ENCODE assay signal across 13 cellular contexts in the genomic region with DNA sequence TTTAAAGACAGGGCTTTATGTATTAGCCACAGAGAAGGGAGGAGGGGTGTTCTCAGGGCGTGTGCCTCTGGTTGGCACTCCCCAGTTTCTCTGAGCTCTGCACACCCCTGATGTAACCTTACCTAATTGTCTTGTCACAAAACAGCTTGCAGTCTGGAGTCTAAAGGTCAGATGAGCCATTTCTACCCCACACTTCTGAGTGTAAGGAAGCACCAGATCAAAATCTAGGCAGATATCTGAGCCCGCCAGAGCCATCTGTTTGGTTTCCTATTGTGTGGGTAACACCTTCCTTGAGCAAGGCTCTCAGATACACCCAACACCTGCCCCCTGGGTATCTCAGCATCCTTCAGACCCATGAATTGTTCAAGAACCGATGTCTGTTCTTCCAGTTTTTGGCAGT. TPM values are rescaled to one million over a fixed set of nuclear protein-coding genes. Genes with fewer than 3 reads are reported as not detected.
DNase-seq lines count a peak whose midpoint lies in the region.
"Had no signal": no experiment of that assay in that cellular context is flagged by ENCODE, and none has a peak within 500 bp of the region (broad histone marks: within the 10 kb centered on the region; RNA-seq: fewer than 3 reads in every experiment).

No MANE protein-coding gene starts in this region.

- H3K36me3 ChIP-seq in thymus (ENCODE audit: control insufficient read depth, insufficient read depth) = no peaks in the 10 kb centered on the region
- H3K36me3 ChIP-seq: BLaER1, heart left ventricle had no signal

- H3K27ac Mint-ChIP-seq in activated naive CD4-positive, alpha-beta T cell treated with anti-CD3 and anti-CD28 coated beads, Interleukin-2, amount 10 ng/mL, durations not matched to agents 7 days and 5 days = no peak overlapping the region
- peak overlapping the region; percentile 77 for H3K27ac Mint-ChIP-seq in activated CD4-positive, alpha-beta T cell treated with anti-CD3 and anti-CD28 coated beads, Interleukin-2, amount 10 ng/mL, durations not matched to agents 7 days and 5 days
- H3K27ac Mint-ChIP-seq in immature natural killer cell = peak overlapping the region in 1 of 6 donors; percentile 22

- no peaks in the 10 kb centered on the region for H3K9me3 ChIP-seq in thymus (ENCODE audit: control insufficient read depth)
- H3K9me3 ChIP-seq: BLaER1, heart left ventricle had no signal

- DNase-seq in activated naive CD4-positive, alpha-beta T cell treated with Interleukin-2 at 50 U/mL for 16 hours = peak; percentile 37
- DNase-seq in activated naive CD4-positive, alpha-beta T cell treated with anti-CD3 and anti-CD28 coated beads, Interleukin-2, amount 10 ng/mL, durations not matched to agents 7 days and 5 days = no peak
- peak; percentile 16 for DNase-seq in activated CD4-positive, alpha-beta T cell treated with anti-CD3 and anti-CD28 coated beads, Interleukin-2, amount 10 ng/mL, durations not matched to agents 7 days and 5 days
- peak; percentile 38 to 42 (median 40) for DNase-seq in immature natural killer cell
- DNase-seq in iPS-NIHi11 (ENCODE audit: low spot score) = no peak
- no peak for DNase-seq in AG08395 (ENCODE audit: low spot score)
- no peak for DNase-seq in ureter (ENCODE audit: low spot score)
- DNase-seq: heart left ventricle, IMR-90, NCI-H774 had no signal

- CTCF ChIA-PET in activated naive CD4-positive, alpha-beta T cell treated with anti-CD3 and anti-CD28 coated beads, Interleukin-2, amount 10 ng/mL, durations not matched to agents 7 days and 5 days (lab: Charles Lee) = interaction anchor here (0.7 to 1.3 kb wide), 2 partner anchors 90 to 162 kb away, joined by 3 read pairs; no protein-coding TSS in a partner anchor
- CTCF ChIA-PET in activated CD4-positive, alpha-beta T cell treated with anti-CD3 and anti-CD28 coated beads, Interleukin-2, amount 10 ng/mL, durations not matched to agents 7 days and 5 days (lab: Charles Lee) = interaction anchor here (0.7 to 0.9 kb wide), 2 partner anchors 12 to 20 kb away, joined by 3 read pairs; no protein-coding TSS in a partner anchor

- WGBS in thymus = 23% methylated on average over 3 of the region's 3 CpGs

- peaks cover 24% of the 10 kb centered on the region for H3K4me1 ChIP-seq in thymus (ENCODE audit: control insufficient read depth, insufficient read depth, low read length)
- H3K4me1 ChIP-seq: heart left ventricle had no signal

- H3K27me3 ChIP-seq in thymus (ENCODE audit: control insufficient read depth, insufficient read depth) = no peaks in the 10 kb centered on the region
- H3K27me3 ChIP-seq: BLaER1 had no signal

- H3K4me1 Mint-ChIP-seq in activated naive CD4-positive, alpha-beta T cell treated with anti-CD3 and anti-CD28 coated beads, Interleukin-2, amount 10 ng/mL, durations not matched to agents 7 days and 5 days = peaks cover 39% of the 10 kb centered on the region
- H3K4me1 Mint-ChIP-seq in activated CD4-positive, alpha-beta T cell treated with anti-CD3 and anti-CD28 coated beads, Interleukin-2, amount 10 ng/mL, durations not matched to agents 7 days and 5 days = peaks cover 44% of the 10 kb centered on the region
- H3K4me1 Mint-ChIP-seq in immature natural killer cell = peaks cover 10 to 11% of the 10 kb centered on the region in 2 donors

- no peak overlapping the region for H3K4me3 ChIP-seq in thymus (ENCODE audit: low read length)
- H3K4me3 ChIP-seq: BLaER1, heart left ventricle had no signal

- H3K36me3 Mint-ChIP-seq in activated naive CD4-positive, alpha-beta T cell treated with anti-CD3 and anti-CD28 coated beads, Interleukin-2, amount 10 ng/mL, durations not matched to agents 7 days and 5 days = no peaks in the 10 kb centered on the region
- no peaks in the 10 kb centered on the region for H3K36me3 Mint-ChIP-seq in activated CD4-positive, alpha-beta T cell treated with anti-CD3 and anti-CD28 coated beads, Interleukin-2, amount 10 ng/mL, durations not matched to agents 7 days and 5 days (ENCODE audit: low read depth)
- no peaks in the 10 kb centered on the region for H3K36me3 Mint-ChIP-seq in immature natural killer cell

- H3K9me3 Mint-ChIP-seq in activated naive CD4-positive, alpha-beta T cell treated with anti-CD3 and anti-CD28 coated beads, Interleukin-2, amount 10 ng/mL, durations not matched to agents 7 days and 5 days = no peaks in the 10 kb centered on the region
- H3K9me3 Mint-ChIP-seq in activated CD4-positive, alpha-beta T cell treated with anti-CD3 and anti-CD28 coated beads, Interleukin-2, amount 10 ng/mL, durations not matched to agents 7 days and 5 days = no peaks in the 10 kb centered on the region
- no peaks in the 10 kb centered on the region for H3K9me3 Mint-ChIP-seq in immature natural killer cell
- H3K9me3 Mint-ChIP-seq: neural crest cell had no signal

- POLR2A ChIA-PET in activated CD4-positive, alpha-beta T cell treated with anti-CD3 and anti-CD28 coated beads, Interleukin-2, amount 10 ng/mL, durations not matched to agents 7 days and 5 days (lab: Charles Lee) = no interaction called here

- peak overlapping the region; percentile 70 for H3K27ac ChIP-seq in thymus (ENCODE audit: low read depth)
- H3K27ac ChIP-seq: BLaER1, heart left ventricle had no signal

- no peak overlapping the region for H3K4me3 Mint-ChIP-seq in activated naive CD4-positive, alpha-beta T cell treated with anti-CD3 and anti-CD28 coated beads, Interleukin-2, amount 10 ng/mL, durations not matched to agents 7 days and 5 days
- no peak overlapping the region for H3K4me3 Mint-ChIP-seq in activated CD4-positive, alpha-beta T cell treated with anti-CD3 and anti-CD28 coated beads, Interleukin-2, amount 10 ng/mL, durations not matched to agents 7 days and 5 days
- peak overlapping the region in 3 of 5 donors; percentile 18 to 58 (median 19) for H3K4me3 Mint-ChIP-seq in immature natural killer cell
- H3K4me3 Mint-ChIP-seq: neural crest cell had no signal

- no peaks in the 10 kb centered on the region for H3K27me3 Mint-ChIP-seq in activated naive CD4-positive, alpha-beta T cell treated with anti-CD3 and anti-CD28 coated beads, Interleukin-2, amount 10 ng/mL, durations not matched to agents 7 days and 5 days
- no peaks in the 10 kb centered on the region for H3K27me3 Mint-ChIP-seq in activated CD4-positive, alpha-beta T cell treated with anti-CD3 and anti-CD28 coated beads, Interleukin-2, amount 10 ng/mL, durations not matched to agents 7 days and 5 days
- H3K27me3 Mint-ChIP-seq in immature natural killer cell (ENCODE audit: low read depth in 3 of 3) = peaks cover 3 to 8% (median 5%) of the 10 kb centered on the region in 3 donors

RNA-seq across cellular contexts. Expression of a gene that starts 15.5 kb away (rescaled TPM):
- total RNA-seq in activated CD4-positive, alpha-beta T cell treated with anti-CD3 and anti-CD28 coated beads, Interleukin-2, amount 10 ng/mL, durations not matched to agents 7 days and 5 days = under 1 TPM; 0.06 to 0.69 TPM
- polyA plus RNA-seq in immature natural killer cell (under 1 TPM in 1 of 3 donors, not detected in 2; 0.91 TPM), thymus (70.4 TPM)
- total RNA-seq in ureter = 428 TPM
- polyA plus RNA-seq: IMR-90 had no signal

Comparison
In these comparisons a context has a peak if more than half of its experiments do, and no peak if none do; other contexts are left out.
1. DNase-seq: peak in activated naive CD4-positive, alpha-beta T cell treated with Interleukin-2 at 50 U/mL for 16 hours (single experiment), activated CD4-positive, alpha-beta T cell treated with anti-CD3 and anti-CD28 coated beads, Interleukin-2, amount 10 ng/mL, durations not matched to agents 7 days and 5 days (single experiment) and immature natural killer cell (3 of 3); none in activated naive CD4-positive, alpha-beta T cell treated with anti-CD3 and anti-CD28 coated beads, Interleukin-2, amount 10 ng/mL, durations not matched to agents 7 days and 5 days (single experiment), iPS-NIHi11 (single experiment), AG08395 (single experiment) and ureter (single experiment).
2. H3K4me3 Mint-ChIP-seq: peak in immature natural killer cell (3 of 5); none in activated naive CD4-positive, alpha-beta T cell treated with anti-CD3 and anti-CD28 coated beads, Interleukin-2, amount 10 ng/mL, durations not matched to agents 7 days and 5 days (single experiment) and activated CD4-positive, alpha-beta T cell treated with anti-CD3 and anti-CD28 coated beads, Interleukin-2, amount 10 ng/mL, durations not matched to agents 7 days and 5 days (single experiment).
3. RNA of a gene that starts 15.5 kb away (total RNA-seq): 428 TPM in ureter (single experiment); 0.06 to 0.69 TPM in activated CD4-positive, alpha-beta T cell treated with anti-CD3 and anti-CD28 coated beads, Interleukin-2, amount 10 ng/mL, durations not matched to agents 7 days and 5 days; every median in the first group is over 100 times any median in the second.